ENCODE assay signal across 10 cellular contexts in genomic region chr11:117816846-117817212, GRCh38. TPM values are rescaled to one million over a fixed set of nuclear protein-coding genes. Genes with fewer than 3 reads are reported as not detected.
DNase-seq lines count a peak whose midpoint lies in the region; ATAC-seq lines count a peak whose summit lies in the region.
"Had no signal": no experiment of that assay in that cellular context is flagged by ENCODE, and none has a peak within 500 bp of the region (broad histone marks: within the 10 kb centered on the region; RNA-seq: fewer than 3 reads in every experiment).

No MANE protein-coding gene starts in this region.

- no peaks in the 10 kb centered on the region for H3K36me3 Mint-ChIP-seq in IgD-negative memory B cell
- peaks cover 11% of the 10 kb centered on the region for H3K36me3 Mint-ChIP-seq in effector memory CD8-positive, alpha-beta T cell (ENCODE audit: insufficient read depth)

- DNase-seq in effector memory CD8-positive, alpha-beta T cell = no peak
- DNase-seq in DMS79 (lab: John Stamatoyannopoulos, UW) = no peak
- DNase-seq in Kasumi-1 (lab: John Stamatoyannopoulos, UW) = no peak
- DNase-seq: activated CD4-positive, CD25-positive, alpha-beta regulatory T cell treated with anti-CD3 and anti-CD28 coated beads, Interleukin-2, amount 50 U/mL, for 72 hours; caudate nucleus; KBM-7 had no signal

- peaks cover 3% of the 10 kb centered on the region for H3K27me3 Mint-ChIP-seq in IgD-negative memory B cell
- no peaks in the 10 kb centered on the region for H3K27me3 Mint-ChIP-seq in effector memory CD8-positive, alpha-beta T cell

- peak overlapping the region; percentile 95 to 98 (median 97) for H3K27ac Mint-ChIP-seq in IgD-negative memory B cell
- peak overlapping the region; percentile 92 to 96 for H3K27ac Mint-ChIP-seq in effector memory CD8-positive, alpha-beta T cell

- peaks cover 28 to 33% (median 30%) of the 10 kb centered on the region in 3 donors for H3K4me1 Mint-ChIP-seq in IgD-negative memory B cell
- peaks cover 36 to 42% of the 10 kb centered on the region in 2 donors for H3K4me1 Mint-ChIP-seq in effector memory CD8-positive, alpha-beta T cell (ENCODE audit: low read depth in 2 of 2)

- H3K27me3 ChIP-seq in rectal smooth muscle tissue (ENCODE audit: control insufficient read depth, insufficient read depth, low read length) = no peaks in the 10 kb centered on the region

- H3K9ac ChIP-seq in rectal smooth muscle tissue (ENCODE audit: low read length) = no peak overlapping the region

- no peaks in the 10 kb centered on the region for H3K36me3 ChIP-seq in rectal smooth muscle tissue (ENCODE audit: control insufficient read depth, insufficient read depth, low read length)

- H3K27ac ChIP-seq in rectal smooth muscle tissue (ENCODE audit: low read depth, low read length) = no peak overlapping the region

- no peaks in the 10 kb centered on the region for H3K4me1 ChIP-seq in rectal smooth muscle tissue (ENCODE audit: control insufficient read depth, insufficient read depth, low read length)

- ATAC-seq in effector memory CD8-positive, alpha-beta T cell (replicated peaks) = no peak
- ATAC-seq in HG02981 (IDR thresholded peaks at IDR 0.05; ENCODE audit: unreplicated experiment) = no peak

- no peaks in the 10 kb centered on the region for H3K9me3 Mint-ChIP-seq in IgD-negative memory B cell
- H3K9me3 Mint-ChIP-seq in effector memory CD8-positive, alpha-beta T cell = no peaks in the 10 kb centered on the region

- H3K4me3 ChIP-seq in GM08714 (ENCODE audit: low read length) (peak overlapping the region; percentile 63; the same call in 1 of the 2 replicates), rectal smooth muscle tissue (ENCODE audit: low read length) (peak overlapping the region; percentile 33)

- H3K4me3 Mint-ChIP-seq in IgD-negative memory B cell = peak overlapping the region in 2 of 4 donors; percentile 72 to 90
- H3K4me3 Mint-ChIP-seq in effector memory CD8-positive, alpha-beta T cell = peak overlapping the region; percentile 27 to 53

RNA-seq across cellular contexts. Expression of gene FXYD2, which starts 7.7 kb away (rescaled TPM):
- polyA plus RNA-seq in IgD-negative memory B cell = not detected

RNA-seq across cellular contexts. Expression of gene DSCAML1, which starts 19.8 kb away (rescaled TPM):
- not detected for polyA plus RNA-seq in IgD-negative memory B cell

RNA-seq across cellular contexts. Expression of gene FXYD6, which starts 59.6 kb away (rescaled TPM):
- polyA plus RNA-seq in IgD-negative memory B cell = not detected
